ENCODE assay signal across 29 cellular contexts in genomic region chr9:29416204-29416603, GRCh38.
"Had no signal": no experiment of that assay in that cellular context is flagged by ENCODE, and none has a peak within 500 bp of the region (broad histone marks: within the 10 kb centered on the region; RNA-seq: fewer than 3 reads in every experiment).

No MANE protein-coding gene starts in this region.

- H3K4me1 ChIP-seq: stomach, suprapubic skin, testis, thyroid gland, tibial artery, tibial nerve, transverse colon, upper lobe of left lung, upper lobe of right lung, uterus, vagina had no signal

- H3K36me3 ChIP-seq: stomach, suprapubic skin, thoracic aorta, thyroid gland, tibial artery, tibial nerve, transverse colon, upper lobe of left lung, upper lobe of right lung, uterus, vagina had no signal

- ATAC-seq: stimulated activated effector memory CD8-positive, alpha-beta T cell treated with anti-CD3 and anti-CD28 coated beads, Interleukin-12 subunit alpha, Interleukin-12 subunit beta, amount 100 ng/mL, for 72 hours; stimulated activated memory B cell treated with anti-CD40 and anti-IgM and Interleukin-4, amounts not matched to agents 10 μg/mL and 1 μg/mL and 100 μg/mL, for 72 hours; stimulated activated naive B cell treated with anti-CD40 and anti-IgM and Interleukin-4, amounts not matched to agents 10 μg/mL and 1 μg/mL and 100 μg/mL, for 72 hours; stimulated activated naive CD8-positive, alpha-beta T cell treated with anti-CD3 and anti-CD28 coated beads, Interleukin-15, amount 100 ng/mL, for 72 hours; stimulated activated naive CD8-positive, alpha-beta T cell treated with anti-CD3 and anti-CD28 coated beads, Interleukin-15, Interleukin-2, amounts not matched to agents 100 U/mL and 50 U/mL, for 24 hours; upper lobe of right lung had no signal

- H3K9me3 ChIP-seq: stomach, suprapubic skin, testis, thoracic aorta, thyroid gland, tibial artery, tibial nerve, transverse colon, upper lobe of left lung, upper lobe of right lung, uterus, vagina had no signal

- H3K27ac ChIP-seq: stomach, suprapubic skin, testis, thoracic aorta, thyroid gland, tibial artery, tibial nerve, transverse colon, upper lobe of left lung, upper lobe of right lung, uterus, vagina had no signal

- DNase-seq: stimulated activated CD4-positive, alpha-beta T cell treated with anti-CD3 and anti-CD28 coated beads, Interleukin-2, amount 100 ng/mL, for 48 hours; stimulated activated CD4-positive, alpha-beta T cell treated with anti-CD3 and anti-CD28 coated beads, Interleukin-4, amount 100 ng/mL, for 1 hour; stimulated activated CD4-positive, alpha-beta T cell treated with anti-CD3 and anti-CD28 coated beads, Interleukin-4, amount 100 ng/mL, for 24 hours; stimulated activated CD4-positive, alpha-beta T cell treated with anti-CD3 and anti-CD28 coated beads, Interleukin-4, amount 100 ng/mL, for 4 hours; stimulated activated CD8-positive, alpha-beta memory T cell treated with anti-CD3 and anti-CD28 coated beads, Interleukin-4, amount 100 ng/mL, for 48 hours; stimulated activated naive B cell treated with anti-CD40 and anti-IgM and Interleukin-4, amounts not matched to agents 10 μg/mL and 1 μg/mL and 100 μg/mL, for 72 hours; stimulated activated naive CD4-positive, alpha-beta T cell; stimulated activated naive CD4-positive, alpha-beta T cell treated with Interleukin-2 at 50 U/mL for 16 hours; stimulated activated naive CD8-positive, alpha-beta T cell treated with anti-CD3 and anti-CD28 coated beads, Interleukin-15, amount 100 ng/mL, for 72 hours; stimulated activated naive CD8-positive, alpha-beta T cell treated with anti-CD3 and anti-CD28 coated beads, Interleukin-15, Interleukin-2, amounts not matched to agents 100 U/mL and 50 U/mL, for 24 hours; stomach; substantia nigra; testis; thyroid gland; tibial artery; transverse colon; trophoblast cell; upper lobe of left lung; upper lobe of right lung; uterus had no signal

- H3K4me3 Mint-ChIP-seq: stimulated activated effector memory CD8-positive, alpha-beta T cell treated with anti-CD3 and anti-CD28 coated beads, Interleukin-12 subunit alpha, Interleukin-12 subunit beta, amount 100 ng/mL, for 72 hours; stimulated activated memory B cell treated with anti-CD40 and anti-IgM and Interleukin-4, amounts not matched to agents 10 μg/mL and 1 μg/mL and 100 μg/mL, for 72 hours; stimulated activated naive B cell treated with anti-CD40 and anti-IgM and Interleukin-4, amounts not matched to agents 10 μg/mL and 1 μg/mL and 100 μg/mL, for 72 hours; stimulated activated naive CD8-positive, alpha-beta T cell treated with anti-CD3 and anti-CD28 coated beads, Interleukin-15, amount 100 ng/mL, for 72 hours; stimulated activated naive CD8-positive, alpha-beta T cell treated with anti-CD3 and anti-CD28 coated beads, Interleukin-15, Interleukin-2, amounts not matched to agents 100 ng/mL and 50 ng/mL, for 24 hours; type B pancreatic cell had no signal

- H3K36me3 Mint-ChIP-seq: stimulated activated effector memory CD8-positive, alpha-beta T cell treated with anti-CD3 and anti-CD28 coated beads, Interleukin-12 subunit alpha, Interleukin-12 subunit beta, amount 100 ng/mL, for 72 hours; stimulated activated memory B cell treated with anti-CD40 and anti-IgM and Interleukin-4, amounts not matched to agents 10 μg/mL and 1 μg/mL and 100 μg/mL, for 72 hours; stimulated activated naive B cell treated with anti-CD40 and anti-IgM and Interleukin-4, amounts not matched to agents 10 μg/mL and 1 μg/mL and 100 μg/mL, for 72 hours; type B pancreatic cell had no signal

- H3K27me3 Mint-ChIP-seq: stimulated activated memory B cell treated with anti-CD40 and anti-IgM and Interleukin-4, amounts not matched to agents 10 μg/mL and 1 μg/mL and 100 μg/mL, for 72 hours; stimulated activated naive B cell treated with anti-CD40 and anti-IgM and Interleukin-4, amounts not matched to agents 10 μg/mL and 1 μg/mL and 100 μg/mL, for 72 hours; stimulated activated naive CD8-positive, alpha-beta T cell treated with anti-CD3 and anti-CD28 coated beads, Interleukin-15, amount 100 ng/mL, for 72 hours; stimulated activated naive CD8-positive, alpha-beta T cell treated with anti-CD3 and anti-CD28 coated beads, Interleukin-15, Interleukin-2, amounts not matched to agents 100 ng/mL and 50 ng/mL, for 24 hours; type B pancreatic cell had no signal

- H3K9me3 Mint-ChIP-seq: stimulated activated naive CD8-positive, alpha-beta T cell treated with anti-CD3 and anti-CD28 coated beads, Interleukin-15, Interleukin-2, amounts not matched to agents 100 ng/mL and 50 ng/mL, for 24 hours; type B pancreatic cell had no signal

- H3K27me3 ChIP-seq: stomach, suprapubic skin, testis, thyroid gland, tibial artery, tibial nerve, transverse colon, upper lobe of left lung, upper lobe of right lung, uterus, vagina had no signal

- H3K4me3 ChIP-seq: stomach, suprapubic skin, testis, thoracic aorta, thyroid gland, tibial artery, tibial nerve, transverse colon, upper lobe of left lung, upper lobe of right lung, uterus, vagina had no signal

- H3K4me1 Mint-ChIP-seq: stimulated activated effector memory CD8-positive, alpha-beta T cell treated with anti-CD3 and anti-CD28 coated beads, Interleukin-12 subunit alpha, Interleukin-12 subunit beta, amount 100 ng/mL, for 72 hours; stimulated activated memory B cell treated with anti-CD40 and anti-IgM and Interleukin-4, amounts not matched to agents 10 μg/mL and 1 μg/mL and 100 μg/mL, for 72 hours; stimulated activated naive B cell treated with anti-CD40 and anti-IgM and Interleukin-4, amounts not matched to agents 10 μg/mL and 1 μg/mL and 100 μg/mL, for 72 hours; stimulated activated naive CD8-positive, alpha-beta T cell treated with anti-CD3 and anti-CD28 coated beads, Interleukin-15, amount 100 ng/mL, for 72 hours had no signal

- FAIRE-seq: urothelium cell line had no signal

- H3K27ac Mint-ChIP-seq: stimulated activated effector memory CD8-positive, alpha-beta T cell treated with anti-CD3 and anti-CD28 coated beads, Interleukin-12 subunit alpha, Interleukin-12 subunit beta, amount 100 ng/mL, for 72 hours; stimulated activated memory B cell treated with anti-CD40 and anti-IgM and Interleukin-4, amounts not matched to agents 10 μg/mL and 1 μg/mL and 100 μg/mL, for 72 hours; stimulated activated naive B cell treated with anti-CD40 and anti-IgM and Interleukin-4, amounts not matched to agents 10 μg/mL and 1 μg/mL and 100 μg/mL, for 72 hours; stimulated activated naive CD8-positive, alpha-beta T cell treated with anti-CD3 and anti-CD28 coated beads, Interleukin-15, amount 100 ng/mL, for 72 hours; stimulated activated naive CD8-positive, alpha-beta T cell treated with anti-CD3 and anti-CD28 coated beads, Interleukin-15, Interleukin-2, amounts not matched to agents 100 ng/mL and 50 ng/mL, for 24 hours; type B pancreatic cell had no signal
